In genomic region chrX:30649859-30650258, GRCh38 we compare ENCODE assay signal across 12 cellular contexts. TPM values are rescaled to one million over a fixed set of nuclear protein-coding genes. Genes with fewer than 3 reads are reported as not detected.
DNase-seq lines count a peak whose midpoint lies in the region; ATAC-seq and TF ChIP-seq lines count a peak whose summit lies in the region.
"Had no signal": no experiment of that assay in that cellular context is flagged by ENCODE, and none has a peak within 500 bp of the region (broad histone marks: within the 10 kb centered on the region; RNA-seq: fewer than 3 reads in every experiment).

No MANE protein-coding gene starts in this region.

- H3K9ac ChIP-seq in SU-DHL-6 (ENCODE audit: low read length), result no peak overlapping the region

- no peak for TF ChIP-seq POLR2A in GM18505 (IDR thresholded peaks at IDR 0.05; ENCODE audit: borderline replicate concordance, extremely low read depth, insufficient read depth, insufficient read length)
- TF ChIP-seq POLR2A in testis (IDR thresholded peaks at IDR 0.05), result no peak

- H3K27ac ChIP-seq in SU-DHL-6 (ENCODE audit: low read depth, low read length) (no peak overlapping the region), testis (no peak overlapping the region)
- H3K27ac ChIP-seq: colonic mucosa had no signal

- no peaks in the 10 kb centered on the region for H3K79me2 ChIP-seq in SU-DHL-6 (ENCODE audit: insufficient read depth, low read length)

- H3K4me2 ChIP-seq in SU-DHL-6 (ENCODE audit: low read depth, low read length, poor library complexity, severe bottlenecking), result no peak overlapping the region

- H3K4me3 ChIP-seq in SU-DHL-6 (ENCODE audit: insufficient read depth, low read length, poor library complexity, severe bottlenecking), result no peak overlapping the region
- no peak overlapping the region for H3K4me3 ChIP-seq in fibroblast of villous mesenchyme (ENCODE audit: low read depth, low read length)
- H3K4me3 ChIP-seq in testis, result no peak overlapping the region
- H3K4me3 ChIP-seq: colonic mucosa had no signal

- no peaks in the 10 kb centered on the region for H3K9me2 ChIP-seq in SU-DHL-6 (replicated peaks; ENCODE audit: insufficient read depth, low read length)

- H3K9me3 ChIP-seq in SU-DHL-6 (ENCODE audit: insufficient read depth, low read length) (no peaks in the 10 kb centered on the region), testis (no peaks in the 10 kb centered on the region)
- H3K9me3 ChIP-seq: colonic mucosa had no signal

- H2AFZ ChIP-seq in SU-DHL-6 (ENCODE audit: low read depth, low read length, severe bottlenecking), result peak overlapping the region; percentile 48

- intact Hi-C loops in testis (cut with DNase I; ENCODE audit: low total_unique reads), result no loop called here

- no peaks in the 10 kb centered on the region for H3K4me1 ChIP-seq in testis
- H3K4me1 ChIP-seq: colonic mucosa had no signal

- ATAC-seq in GM19025 (IDR thresholded peaks at IDR 0.05; ENCODE audit: low read depth, unreplicated experiment) (peak; percentile 17), HG03280 (IDR thresholded peaks at IDR 0.05; ENCODE audit: unreplicated experiment) (no peak), HG02759 (IDR thresholded peaks at IDR 0.05; ENCODE audit: unreplicated experiment) (no peak), GM18505 (IDR thresholded peaks at IDR 0.05; ENCODE audit: unreplicated experiment) (no peak)
- ATAC-seq: CD8-positive, alpha-beta T cell had no signal

- WGBS in testis, 2 donors, result 52 to 100% methylated on average over 1 to 2 of the region's 2 CpGs

- TF ChIP-seq CTCF in SU-DHL-6 (IDR thresholded peaks at IDR 0.05; ENCODE audit: insufficient read depth, low read length, poor library complexity, severe bottlenecking), result no peak
- no peak for TF ChIP-seq CTCF in fibroblast of villous mesenchyme (IDR thresholded peaks at IDR 0.05; ENCODE audit: insufficient read depth, low read depth, low read length)
- no peak for TF ChIP-seq CTCF in testis (IDR thresholded peaks at IDR 0.05)

- H3K36me3 ChIP-seq in SU-DHL-6 (ENCODE audit: low read length), result no peaks in the 10 kb centered on the region
- no peaks in the 10 kb centered on the region for H3K36me3 ChIP-seq in testis (ENCODE audit: low read depth, missing control alignments)
- H3K36me3 ChIP-seq: colonic mucosa had no signal

- H4K20me1 ChIP-seq in SU-DHL-6 (ENCODE audit: low read depth, low read length), result no peaks in the 10 kb centered on the region

- H3K27me3 ChIP-seq in SU-DHL-6 (ENCODE audit: low read length) (no peaks in the 10 kb centered on the region), testis (no peaks in the 10 kb centered on the region)
- H3K27me3 ChIP-seq: colonic mucosa had no signal

- H3F3A ChIP-seq in SU-DHL-6 (ENCODE audit: insufficient read depth), result no peaks in the 10 kb centered on the region

- DNase-seq in DMS53 (lab: John Stamatoyannopoulos, UW) (peak; percentile 82), fibroblast of villous mesenchyme (ENCODE audit: low read depth) (peak; percentile 28), testis (no peak)
- DNase-seq: CD8-positive, alpha-beta T cell; colonic mucosa; NCI-H2081; SIG-M5 had no signal

RNA-seq across cellular contexts. Expression of gene GK, which starts 3.4 kb away (rescaled TPM):
- 11.7 and 15.1 TPM in 2 replicates for total RNA-seq in fibroblast of villous mesenchyme
- total RNA-seq in testis, result 1 to 10 TPM; 3.3 to 5.0 TPM
- polyA plus RNA-seq in testis (ENCODE audit: insufficient read depth, low read depth, low replicate concordance), result 10.5 TPM
